In the genomic region with DNA sequence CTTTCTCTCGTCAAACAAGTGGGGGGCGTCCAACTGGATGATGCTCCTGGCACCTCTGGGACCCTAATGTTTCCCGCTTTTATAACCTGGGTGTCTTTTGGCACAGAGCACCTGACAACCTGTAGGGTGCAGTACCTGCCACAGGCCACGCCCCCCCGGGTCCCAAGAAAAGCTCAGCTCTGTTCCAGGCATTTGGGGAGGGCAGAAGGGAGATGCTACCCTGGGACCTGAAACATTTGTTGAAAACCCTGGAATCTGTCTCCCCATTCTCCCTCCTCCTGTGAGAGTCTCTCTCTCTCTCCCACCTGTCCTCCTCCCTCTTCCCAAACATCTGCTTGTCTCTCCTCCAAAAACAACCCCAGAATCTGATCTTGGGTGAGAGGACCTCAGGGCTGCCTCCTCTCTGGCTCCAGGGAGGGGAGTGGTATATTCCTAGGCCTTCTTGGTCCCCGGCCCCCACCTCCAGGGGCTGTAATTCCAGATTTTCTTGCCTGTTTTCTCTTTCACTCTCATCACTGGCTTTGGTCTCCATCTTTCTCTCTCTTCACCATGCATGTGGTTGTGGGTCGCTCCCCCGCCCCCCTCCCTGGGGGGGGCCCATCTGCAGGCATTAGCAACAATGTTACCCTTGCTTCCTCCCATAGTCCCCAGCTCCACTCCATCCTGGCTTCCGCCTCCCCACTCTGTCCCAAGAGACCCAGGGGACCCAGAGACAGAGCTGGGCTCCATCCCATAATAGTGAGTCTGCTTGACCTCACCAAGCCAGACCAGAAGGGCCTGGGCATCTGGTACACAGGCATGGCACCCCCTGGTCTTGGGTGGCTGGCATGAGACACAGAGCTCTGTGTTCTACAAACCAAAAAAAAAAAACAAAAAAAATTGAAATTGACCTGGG, we compare ENCODE assay signal across 9 cellular contexts. TPM values are rescaled to one million over a fixed set of nuclear protein-coding genes. Genes with fewer than 3 reads are reported as not detected.
A peak's percentile ranks its signal among the peaks of the same experiment; 100 is the strongest.
DNase-seq lines count a peak whose midpoint lies in the region; ATAC-seq and TF ChIP-seq lines count a peak whose summit lies in the region.
"Had no signal": no experiment of that assay in that cellular context is flagged by ENCODE, and none has a peak within 500 bp of the region (broad histone marks: within the 10 kb centered on the region; RNA-seq: fewer than 3 reads in every experiment).

No MANE protein-coding gene starts in this region.

- peak overlapping the region; percentile 84 for H3K27ac ChIP-seq in BLaER1

- peaks cover 17% of the 10 kb centered on the region for H3K36me3 ChIP-seq in BLaER1

- H3K9ac ChIP-seq in BLaER1 = peak overlapping the region; percentile 72

- POLR2A ChIA-PET in GM10248 (lab: Yijun Ruan, JAX) = interaction anchor here (0.7 kb wide), 1 partner anchor 692 kb away, joined by 3 read pairs; no protein-coding TSS in a partner anchor

- no peaks in the 10 kb centered on the region for H3K9me3 ChIP-seq in BLaER1

- TF ChIP-seq CTCF in HFFc6 (IDR thresholded peaks at IDR 0.05) (no peak), neural crest cell (conservative IDR thresholded peaks at IDR 0.05) (no peak), GM10248 (IDR thresholded peaks at IDR 0.05; ENCODE audit: control extremely low read depth, extremely low read depth, low read depth, missing control alignments) (no peak)

- peak overlapping the region; percentile 100 for H3K4me2 ChIP-seq in BLaER1

- CTCF ChIA-PET in GM10248 (lab: Yijun Ruan, JAX) = interaction anchor here (0.8 to 9.4 kb wide), 15 partner anchors 8 to 303 kb away, joined by 3 to 82 read pairs (median 5); no protein-coding TSS in a partner anchor

- no peaks in the 10 kb centered on the region for H3K9me3 Mint-ChIP-seq in HFFc6
- no peaks in the 10 kb centered on the region for H3K9me3 Mint-ChIP-seq in central memory CD8-positive, alpha-beta T cell
- no peaks in the 10 kb centered on the region for H3K9me3 Mint-ChIP-seq in neural crest cell

- DNase-seq in HFFc6 (no peak), neural crest cell (ENCODE audit: low read depth, low spot score) (no peak), COR-L47 (lab: John Stamatoyannopoulos, UW) (no peak), GM10248 (ENCODE audit: extremely low spot score) (no peak)
- no peak for DNase-seq in central memory CD8-positive, alpha-beta T cell (ENCODE audit: low spot score in 2 of 2)
- no peak for DNase-seq in effector CD4-positive, alpha-beta T cell
- DNase-seq: SHP77 treated with DMSO at 0.1 percent for 48 hours had no signal

- H3K4me1 Mint-ChIP-seq in HFFc6 (ENCODE audit: low read depth) = no peaks in the 10 kb centered on the region; the same call in none of the 2 replicates
- H3K4me1 Mint-ChIP-seq in central memory CD8-positive, alpha-beta T cell = peaks cover 25% of the 10 kb centered on the region
- H3K4me1 Mint-ChIP-seq in neural crest cell = peaks cover 35% of the 10 kb centered on the region

- H3K4me3 Mint-ChIP-seq in HFFc6 = peak overlapping the region; percentile 73
- no peak overlapping the region for H3K4me3 Mint-ChIP-seq in central memory CD8-positive, alpha-beta T cell
- peak overlapping the region; percentile 92 for H3K4me3 Mint-ChIP-seq in neural crest cell

- H3K36me3 Mint-ChIP-seq in HFFc6 (ENCODE audit: low read depth) (no peaks in the 10 kb centered on the region; the same call in 1 of the 2 replicates), neural crest cell (ENCODE audit: low read depth) (no peaks in the 10 kb centered on the region)
- H3K36me3 Mint-ChIP-seq in central memory CD8-positive, alpha-beta T cell (ENCODE audit: insufficient read depth) = peaks cover 7% of the 10 kb centered on the region

- peak overlapping the region; percentile 34 for H3K27ac Mint-ChIP-seq in HFFc6
- peak overlapping the region; percentile 82 for H3K27ac Mint-ChIP-seq in central memory CD8-positive, alpha-beta T cell (ENCODE audit: low read depth)
- H3K27ac Mint-ChIP-seq in neural crest cell (ENCODE audit: unreplicated experiment) = peak overlapping the region; percentile 23

- H3K4me3 ChIP-seq in BLaER1 = peak overlapping the region; percentile 98

- H3K27me3 Mint-ChIP-seq in HFFc6 (ENCODE audit: insufficient read depth) (peaks cover 2% of the 10 kb centered on the region), neural crest cell (ENCODE audit: low read depth) (peaks cover 2% of the 10 kb centered on the region)
- H3K27me3 Mint-ChIP-seq in central memory CD8-positive, alpha-beta T cell = no peaks in the 10 kb centered on the region

- no peak for ATAC-seq in central memory CD8-positive, alpha-beta T cell (replicated peaks; ENCODE audit: extremely low read depth, poor library complexity, severe bottlenecking)
- ATAC-seq in HG03045 (IDR thresholded peaks at IDR 0.05; ENCODE audit: unreplicated experiment) = no peak

- peaks cover 79% of the 10 kb centered on the region for H3K4me1 ChIP-seq in BLaER1

- peaks cover 78% of the 10 kb centered on the region for H4K20me1 ChIP-seq in BLaER1

- H3K27me3 ChIP-seq in BLaER1 = no peaks in the 10 kb centered on the region

RNA-seq across cellular contexts. Expression of a gene that starts 4.1 kb away (rescaled TPM):
- total RNA-seq in HFFc6 (2021; fragmentation: NEBNext Ultra II Directional; extraction: Animal tissue kit (Norgen Biotek cat#: 25700)) = 10 to 100 TPM; 30.7 to 53.2 (median 34.7) TPM
- total RNA-seq in neural crest cell = 50.1 and 54.8 TPM in 2 replicates

RNA-seq across cellular contexts. Expression of a gene that starts 35.1 kb away (rescaled TPM):
- not detected for total RNA-seq in HFFc6 (2021; fragmentation: NEBNext Ultra II Directional; extraction: Animal tissue kit (Norgen Biotek cat#: 25700))
- not detected in 2 replicates for total RNA-seq in neural crest cell

Comparison
In these comparisons a context has a peak if more than half of its experiments do, and no peak if none do; other contexts are left out.
1. H3K27ac Mint-ChIP-seq: peak in every context shown above with its lines; median percentile 82 in central memory CD8-positive, alpha-beta T cell; 34 in HFFc6; 23 in neural crest cell.